26 cellular contexts compared by ENCODE assay signal in the genomic region with DNA sequence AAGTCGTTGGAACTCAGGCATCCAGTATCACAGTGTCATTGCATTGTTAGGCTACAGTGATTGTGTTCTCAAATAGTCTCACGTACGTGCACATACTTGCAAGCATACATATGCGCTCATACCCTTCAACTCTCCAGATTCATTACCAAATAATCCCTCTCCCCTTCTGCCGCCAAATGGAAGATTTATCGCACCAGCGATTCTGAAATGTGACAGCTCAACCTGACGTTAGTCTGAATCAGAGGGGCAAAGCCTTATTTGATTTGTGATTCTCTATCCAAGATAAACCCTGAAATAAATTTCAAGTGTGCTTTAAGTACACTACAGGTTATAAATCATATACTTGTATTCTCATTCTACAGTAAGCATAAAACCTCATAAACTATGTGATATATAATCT.
DNase-seq lines count a peak whose midpoint lies in the region; ATAC-seq and TF ChIP-seq lines count a peak whose summit lies in the region.
"Had no signal": no experiment of that assay in that cellular context is flagged by ENCODE, and none has a peak within 500 bp of the region (broad histone marks: within the 10 kb centered on the region; RNA-seq: fewer than 3 reads in every experiment).

No MANE protein-coding gene starts in this region.

- H3K4me3 Mint-ChIP-seq in activated CD4-positive, alpha-beta T cell treated with anti-CD3 and anti-CD28 coated beads, Interleukin-2, amount 10 ng/mL, durations not matched to agents 24 days and 14 days = no peak overlapping the region
- H3K4me3 Mint-ChIP-seq: activated B cell treated with CpG ODN at 0.5 μM for 24 hours, nephron progenitor cell, T-helper 17 cell had no signal

- H3K27me3 ChIP-seq in foreskin keratinocyte (no peaks in the 10 kb centered on the region), thoracic aorta (replicated peaks; ENCODE audit: insufficient read depth) (no peaks in the 10 kb centered on the region)
- H3K27me3 ChIP-seq: BLaER1 treated with 17β-estradiol and CSF1 and Interleukin-3, amounts not matched to agents 10 nM and 100 nM; breast epithelium; left lung; Peyer's patch; uterus had no signal

- H3K4me1 Mint-ChIP-seq in activated CD4-positive, alpha-beta T cell treated with anti-CD3 and anti-CD28 coated beads, Interleukin-2, amount 10 ng/mL, durations not matched to agents 24 days and 14 days = no peaks in the 10 kb centered on the region
- H3K4me1 Mint-ChIP-seq: activated B cell treated with CpG ODN at 0.5 μM for 24 hours, T-helper 17 cell had no signal

- no peak overlapping the region for H3K27ac ChIP-seq in foreskin keratinocyte
- no peak overlapping the region for H3K27ac ChIP-seq in thoracic aorta
- H3K27ac ChIP-seq: BLaER1 treated with 17β-estradiol and CSF1 and Interleukin-3, amounts not matched to agents 10 nM and 100 nM; breast epithelium; coronary artery; left lung; parathyroid adenoma; Peyer's patch; SK-N-MC; uterus had no signal

- no peak for TF ChIP-seq CTCF in foreskin keratinocyte (conservative IDR thresholded peaks at IDR 0.05)
- TF ChIP-seq CTCF in thoracic aorta (IDR thresholded peaks at IDR 0.05) = no peak

- intact Hi-C loops in activated CD4-positive, alpha-beta T cell treated with anti-CD3 and anti-CD28 coated beads, Interleukin-2, amount 10 ng/mL, durations not matched to agents 24 days and 14 days (cut with micrococcal nuclease) = no loop called here

- peaks cover 12% of the 10 kb centered on the region for H3K4me1 ChIP-seq in foreskin keratinocyte
- H3K4me1 ChIP-seq in thoracic aorta (ENCODE audit: control insufficient read depth in 1 of 2, low read depth in 2 of 2) = peaks cover 0 to 7% of the 10 kb centered on the region in 2 donors
- H3K4me1 ChIP-seq: BLaER1 treated with 17β-estradiol and CSF1 and Interleukin-3, amounts not matched to agents 10 nM and 100 nM; breast epithelium; left lung; parathyroid adenoma; Peyer's patch; uterus had no signal

- H3K9me3 Mint-ChIP-seq in activated CD4-positive, alpha-beta T cell treated with anti-CD3 and anti-CD28 coated beads, Interleukin-2, amount 10 ng/mL, durations not matched to agents 24 days and 14 days = no peaks in the 10 kb centered on the region
- H3K9me3 Mint-ChIP-seq: activated B cell treated with CpG ODN at 0.5 μM for 24 hours, nephron progenitor cell had no signal

- H3K9me3 ChIP-seq in thoracic aorta = no peaks in the 10 kb centered on the region
- H3K9me3 ChIP-seq: BLaER1 treated with 17β-estradiol and CSF1 and Interleukin-3, amounts not matched to agents 10 nM and 100 nM; breast epithelium; left lung; Peyer's patch; uterus had no signal

- no peaks in the 10 kb centered on the region for H3K36me3 ChIP-seq in thoracic aorta
- H3K36me3 ChIP-seq: BLaER1 treated with 17β-estradiol and CSF1 and Interleukin-3, amounts not matched to agents 10 nM and 100 nM; breast epithelium; left lung; Peyer's patch; uterus had no signal

- peak; percentile 67 for ATAC-seq in foreskin keratinocyte
- no peak for ATAC-seq in thoracic aorta (ENCODE audit: insufficient number of reproducible peaks, low FRiP score, low read depth)
- ATAC-seq: left lung, T-helper 17 cell had no signal

- no peaks in the 10 kb centered on the region for H3K36me3 Mint-ChIP-seq in activated CD4-positive, alpha-beta T cell treated with anti-CD3 and anti-CD28 coated beads, Interleukin-2, amount 10 ng/mL, durations not matched to agents 24 days and 14 days (ENCODE audit: low read depth)

- peak; percentile 15 for DNase-seq in NCI-H510A treated with DMSO at 0.1 percent for 48 hours (lab: John Stamatoyannopoulos, UW)
- DNase-seq in NCI-H510A (lab: John Stamatoyannopoulos, UW) = no peak
- DNase-seq in SHP77 (lab: John Stamatoyannopoulos, UW) = peak; percentile 19 to 60
- DNase-seq in foreskin keratinocyte = peak; percentile 57 to 85
- no peak for DNase-seq in thoracic aorta (ENCODE audit: low spot score)
- DNase-seq in activated CD4-positive, alpha-beta T cell treated with anti-CD3 and anti-CD28 coated beads, Interleukin-2, amount 10 ng/mL, durations not matched to agents 24 days and 14 days = no peak
- no peak for DNase-seq in NCI-H187 treated with DMSO at 0.1 percent for 48 hours (lab: John Stamatoyannopoulos, UW)
- no peak for DNase-seq in ureter (ENCODE audit: low spot score)
- DNase-seq: activated B cell treated with CpG ODN at 0.5 μM for 24 hours; activated CD4-positive, alpha-beta T cell treated with anti-CD3 and anti-CD28 coated beads, Interleukin-2, amount 50 U/mL, for 48 hours; Calu3; glutamatergic neuron; GOT3; left lung; NCI-H1436 treated with DMSO at 0.1 percent for 48 hours; NCI-H2227 treated with DMSO at 0.1 percent for 48 hours; nephron progenitor cell; NK-92 treated with Interleukin-12 subunit alpha and Interleukin-12 subunit beta, amount 100 ng/mL, for 24 hours; Peyer's patch; T-helper 17 cell; uterus had no signal

- peak overlapping the region; percentile 34 for H3K4me3 ChIP-seq in thoracic aorta
- H3K4me3 ChIP-seq: BLaER1 treated with 17β-estradiol and CSF1 and Interleukin-3, amounts not matched to agents 10 nM and 100 nM; breast epithelium; coronary artery; left lung; Peyer's patch; SK-N-MC; uterus had no signal

- H3K27me3 Mint-ChIP-seq in activated CD4-positive, alpha-beta T cell treated with anti-CD3 and anti-CD28 coated beads, Interleukin-2, amount 10 ng/mL, durations not matched to agents 24 days and 14 days = peaks cover 28% of the 10 kb centered on the region

- no peak overlapping the region for H3K27ac Mint-ChIP-seq in activated CD4-positive, alpha-beta T cell treated with anti-CD3 and anti-CD28 coated beads, Interleukin-2, amount 10 ng/mL, durations not matched to agents 24 days and 14 days
- H3K27ac Mint-ChIP-seq: activated B cell treated with CpG ODN at 0.5 μM for 24 hours, nephron progenitor cell, T-helper 17 cell had no signal

Comparison
In these comparisons a context has a peak if more than half of its experiments do, and no peak if none do; other contexts are left out.
1. DNase-seq: peak in NCI-H510A treated with DMSO at 0.1 percent for 48 hours (single experiment), SHP77 (2 of 2) and foreskin keratinocyte (2 of 2); none in NCI-H510A (single experiment), thoracic aorta (single experiment), activated CD4-positive, alpha-beta T cell treated with anti-CD3 and anti-CD28 coated beads, Interleukin-2, amount 10 ng/mL, durations not matched to agents 24 days and 14 days (single experiment), NCI-H187 treated with DMSO at 0.1 percent for 48 hours (single experiment) and ureter (single experiment).